Comparison of ENCODE assay signal across 25 cellular contexts in genomic region chr1:30147188-30147587, GRCh38.
"Had no signal": no experiment of that assay in that cellular context is flagged by ENCODE, and none has a peak within 500 bp of the region (broad histone marks: within the 10 kb centered on the region; RNA-seq: fewer than 3 reads in every experiment).

No MANE protein-coding gene starts in this region.

- H3K36me3 ChIP-seq: SJSA1 had no signal

- H3K4me3 ChIP-seq: SJSA1, SK-N-MC had no signal

- H3K27ac ChIP-seq: HL-60, SJSA1, SK-N-MC had no signal

- H3K36me3 Mint-ChIP-seq: IgD-negative memory B cell, T-cell had no signal

- H3K9me3 ChIP-seq: SJSA1 had no signal

- FAIRE-seq: HTR-8/SVneo, RCC 7860 had no signal

- H3K27me3 Mint-ChIP-seq: IgD-negative memory B cell had no signal

- H3K4me1 Mint-ChIP-seq: IgD-negative memory B cell, T-cell had no signal

- DNase-seq: KBM-7, MV-4-11, NCI-H1048, NCI-H1105, NCI-H1417, NCI-H1436 treated with DMSO at 0.1 percent for 48 hours, NCI-H1694, NCI-H1930, NCI-H2081, NCI-H2107, NCI-H2227 treated with DMSO at 0.1 percent for 48 hours, NCI-H524, NCI-H526 treated with DMSO at 0.1 percent for 48 hours, NCI-H774, Right ventricle myocardium superior, RPMI8226, SIG-M5, SW 1271, T-cell had no signal

- H3K4me3 Mint-ChIP-seq: IgD-negative memory B cell, T-cell had no signal

- H3K4me1 ChIP-seq: SJSA1 had no signal

- H3K27ac Mint-ChIP-seq: IgD-negative memory B cell, T-cell had no signal
